9 cellular contexts compared by ENCODE assay signal in the genomic region with DNA sequence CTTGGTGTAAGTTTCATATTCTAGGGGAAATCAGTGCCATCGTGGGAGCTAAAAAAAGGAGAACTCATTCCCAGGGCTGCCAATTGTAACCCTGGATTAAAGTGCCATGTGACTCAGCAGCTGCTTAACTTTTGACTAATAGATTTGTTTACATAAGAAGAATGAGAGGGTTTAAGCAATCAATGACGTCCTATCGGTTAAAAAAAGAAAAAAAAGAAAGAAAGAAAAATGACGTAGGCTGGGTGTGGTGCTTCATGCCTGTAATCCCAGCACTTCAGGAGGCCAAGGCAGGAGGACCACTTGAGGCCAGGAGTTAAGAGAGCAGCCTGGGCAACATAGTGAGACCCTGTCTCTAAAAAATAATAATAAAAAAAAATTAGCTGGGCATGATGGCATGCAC.
DNase-seq lines count a peak whose midpoint lies in the region; ATAC-seq and TF ChIP-seq lines count a peak whose summit lies in the region.
"Had no signal": no experiment of that assay in that cellular context is flagged by ENCODE, and none has a peak within 500 bp of the region (broad histone marks: within the 10 kb centered on the region; RNA-seq: fewer than 3 reads in every experiment).

No MANE protein-coding gene starts in this region.

- H3K9me3 ChIP-seq in RWPE2 (ENCODE audit: severe bottlenecking): no peaks in the 10 kb centered on the region
- H3K9me3 ChIP-seq in stomach: no peaks in the 10 kb centered on the region

- ATAC-seq in RWPE2 (ENCODE audit: low read depth) (peak; percentile 52), HG02763 (IDR thresholded peaks at IDR 0.05; ENCODE audit: unreplicated experiment) (no peak)

- H3K4me3 ChIP-seq in RWPE2 (ENCODE audit: severe bottlenecking) (no peak overlapping the region), fibroblast of the aortic adventitia (ENCODE audit: low read depth, low read length) (no peak overlapping the region), stomach (no peak overlapping the region)

- TF ChIP-seq POLR2A in stomach (IDR thresholded peaks at IDR 0.05): no peak

- H3K4me1 ChIP-seq in RWPE2 (ENCODE audit: insufficient read depth, poor library complexity, severe bottlenecking): peaks cover 40% of the 10 kb centered on the region
- H3K4me1 ChIP-seq in stomach: peaks cover 46 to 94% (median 72%) of the 10 kb centered on the region in 4 donors

- intact Hi-C loops in stomach (cut with DNase I; ENCODE audit: low total_unique reads): no loop called here

- peak; percentile 38 for DNase-seq in NCI-H82 (lab: John Stamatoyannopoulos, UW)
- DNase-seq in NCI-H82 treated with DMSO at 0.1 percent for 48 hours (lab: John Stamatoyannopoulos, UW; ENCODE audit: unreplicated experiment): no peak
- DNase-seq in RWPE2 (ENCODE audit: low spot score): no peak
- peak; percentile 86 for DNase-seq in fibroblast of the aortic adventitia (ENCODE audit: low read depth)
- DNase-seq in stomach: no peak
- DNase-seq in SK-N-DZ (ENCODE audit: low spot score): no peak
- no peak for DNase-seq in cerebellum (ENCODE audit: low spot score)
- DNase-seq: occipital lobe had no signal

- H3K36me3 ChIP-seq in RWPE2 (ENCODE audit: low read depth) (no peaks in the 10 kb centered on the region), stomach (no peaks in the 10 kb centered on the region)

- 13 to 35% (median 24%) methylated on average over 4 of the region's 4 CpGs for WGBS in stomach, 5 donors

- no peak for TF ChIP-seq EP300 in stomach (IDR thresholded peaks at IDR 0.05)

- H3K27me3 ChIP-seq in RWPE2 (ENCODE audit: insufficient read depth, poor library complexity, severe bottlenecking) (no peaks in the 10 kb centered on the region), stomach (no peaks in the 10 kb centered on the region)

- TF ChIP-seq CTCF in RWPE2 (IDR thresholded peaks at IDR 0.05; ENCODE audit: poor library complexity, severe bottlenecking): no peak
- TF ChIP-seq CTCF in fibroblast of the aortic adventitia (IDR thresholded peaks at IDR 0.05; ENCODE audit: insufficient read depth, low read length): no peak
- no peak for TF ChIP-seq CTCF in stomach (IDR thresholded peaks at IDR 0.05)

- H3K27ac ChIP-seq in RWPE2 (ENCODE audit: poor library complexity, severe bottlenecking) (peak overlapping the region; percentile 82), stomach (peak overlapping the region; percentile 83 to 97 (median 89))

Comparison
In these comparisons a context has a peak if more than half of its experiments do, and no peak if none do; other contexts are left out.
1. DNase-seq: peak in NCI-H82 (single experiment) and fibroblast of the aortic adventitia (single experiment); none in NCI-H82 treated with DMSO at 0.1 percent for 48 hours (single experiment), RWPE2 (single experiment), stomach (single experiment), SK-N-DZ (single experiment) and cerebellum (single experiment).